ENCODE assay signal across 8 cellular contexts in genomic region chr1:211879475-211879874, GRCh38.
"Had no signal": no experiment of that assay in that cellular context is flagged by ENCODE, and none has a peak within 500 bp of the region (broad histone marks: within the 10 kb centered on the region; RNA-seq: fewer than 3 reads in every experiment).

No MANE protein-coding gene starts in this region.

- H3K4me3 ChIP-seq: GM23338, K562 had no signal

- DNase-seq: H9, HCEC 1CT, IMR-90 had no signal

- ATAC-seq: GM23338, K562 had no signal

- FAIRE-seq: H1, H54, HTR-8/SVneo, K562 had no signal

- H3K4me1 Mint-ChIP-seq: GM23338, H9 had no signal

- H3K27ac Mint-ChIP-seq: GM23338, H9 had no signal

- H3K4me3 Mint-ChIP-seq: GM23338, H9 had no signal
